26 cellular contexts compared by ENCODE assay signal in the genomic region with DNA sequence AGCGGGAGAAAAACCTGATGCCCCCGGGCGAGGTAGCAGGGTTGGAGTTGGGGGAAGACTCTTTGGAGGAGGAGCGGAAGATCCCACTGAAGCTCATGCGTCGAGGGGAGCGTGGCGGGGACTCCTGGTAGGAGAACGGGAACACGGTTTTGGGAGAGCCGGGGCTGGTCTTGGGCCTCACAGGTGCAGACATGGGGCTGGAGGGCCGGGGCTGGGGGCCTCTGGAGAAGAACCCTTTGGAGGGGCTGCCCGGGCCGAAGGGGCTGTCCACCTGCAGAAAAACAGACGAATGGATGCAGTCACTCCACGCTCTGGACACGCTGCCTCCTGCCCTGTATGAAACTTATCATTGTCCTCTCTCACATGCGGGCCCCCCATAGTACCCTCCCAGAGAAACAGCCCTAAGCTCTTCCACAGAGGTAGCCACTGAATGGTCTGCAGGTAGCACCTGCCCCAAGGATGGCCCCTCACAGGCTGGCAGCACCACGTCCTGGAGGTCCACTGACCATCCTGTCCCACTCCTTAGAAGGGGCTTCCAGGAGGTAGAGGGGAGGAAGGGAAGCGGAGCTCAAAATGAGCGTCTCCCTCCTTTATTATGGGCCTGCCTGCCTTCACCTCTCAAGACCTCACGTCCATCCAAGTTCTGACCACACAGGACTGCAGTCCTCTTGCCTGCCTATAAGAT.
DNase-seq lines count a peak whose midpoint lies in the region; ATAC-seq and TF ChIP-seq lines count a peak whose summit lies in the region.
"Had no signal": no experiment of that assay in that cellular context is flagged by ENCODE, and none has a peak within 500 bp of the region (broad histone marks: within the 10 kb centered on the region; RNA-seq: fewer than 3 reads in every experiment).

No MANE protein-coding gene starts in this region.

- no peak overlapping the region for H4K91ac ChIP-seq in trophoblast cell (ENCODE audit: low read depth, low read length)

- ATAC-seq in HG02759 (IDR thresholded peaks at IDR 0.05; ENCODE audit: unreplicated experiment), result no peak
- ATAC-seq: A549, SK-N-SH treated with all-trans-retinoic acid at 6 μM for 48 hours had no signal

- no peak overlapping the region for H4K8ac ChIP-seq in trophoblast cell (ENCODE audit: low read depth, low read length)

- no peaks in the 10 kb centered on the region for H3K4me1 ChIP-seq in HEK293 (ENCODE audit: control insufficient read depth, insufficient read depth, low read length)
- H3K4me1 ChIP-seq in trophoblast cell (ENCODE audit: control insufficient read depth in 1 of 2, insufficient read depth in 2 of 2, low read length in 2 of 2), result peaks cover 2 to 8% of the 10 kb centered on the region in 2 experiments

- H3K9me3 ChIP-seq in HEK293 (ENCODE audit: control insufficient read depth, insufficient read depth, low read depth, low read length) (no peaks in the 10 kb centered on the region), trophoblast cell (ENCODE audit: insufficient read depth, low read depth, low read length) (peaks cover 8% of the 10 kb centered on the region)
- H3K9me3 ChIP-seq: Peyer's patch had no signal

- H3K36me3 ChIP-seq in HEK293 (ENCODE audit: control insufficient read depth in 2 of 2, insufficient read depth in 1 of 2, low read length in 2 of 2) (peaks cover 0 to 4% of the 10 kb centered on the region in 2 experiments; a peak in 1 of 3 replicates), trophoblast cell (ENCODE audit: control insufficient read depth in 1 of 2, insufficient read depth in 2 of 2, low read length in 2 of 2) (no peaks in the 10 kb centered on the region)

- H3K4me1 Mint-ChIP-seq in dendritic cell treated with granulocyte-macrophage colony-stimulating factor and Interleukin-4, amounts not matched to agents 40 ng/mL and 50 ng/mL, for 4 days (ENCODE audit: low read depth), result peaks cover 51% of the 10 kb centered on the region
- no peaks in the 10 kb centered on the region for H3K4me1 Mint-ChIP-seq in HFFc6 (ENCODE audit: low read depth)

- POLR2A ChIA-PET in HEK293 (lab: Yijun Ruan, JAX) (interaction anchor here (1.0 kb wide), 1 partner anchor 262 kb away, joined by 3 read pairs; the partner anchor contains the start of gene RHEB), GM10248 (lab: Yijun Ruan, JAX) (no interaction called here)

- peak overlapping the region; percentile 35 for H3K27ac Mint-ChIP-seq in dendritic cell treated with granulocyte-macrophage colony-stimulating factor and Interleukin-4, amounts not matched to agents 40 ng/mL and 50 ng/mL, for 4 days
- no peak overlapping the region for H3K27ac Mint-ChIP-seq in HFFc6
- H3K27ac Mint-ChIP-seq: B cell had no signal

- H3K4ac ChIP-seq in trophoblast cell (ENCODE audit: low read depth, low read length), result no peak overlapping the region

- H2AK5ac ChIP-seq in trophoblast cell (ENCODE audit: low read length), result no peak overlapping the region

- no peak overlapping the region for H3K27ac ChIP-seq in HEK293 (ENCODE audit: extremely low read depth, low read depth, low read length)
- H3K27ac ChIP-seq in VCaP, result peak overlapping the region; percentile 56
- no peak overlapping the region for H3K27ac ChIP-seq in trophoblast cell (ENCODE audit: low read depth, low read length)
- H3K27ac ChIP-seq: A549, C4-2B, GM23248, Peyer's patch had no signal

- DNase-seq in trophoblast cell (no peak), HFFc6 (no peak), NCI-H1048 (lab: John Stamatoyannopoulos, UW) (no peak), GM10248 (ENCODE audit: extremely low spot score) (no peak)
- DNase-seq: DND-41, GM23248, H9, NCI-H1092 treated with DMSO at 0.1 percent for 48 hours, NCI-H1436, NCI-H187, NCI-H2081 treated with DMSO at 0.1 percent for 48 hours, NCI-H2171, NCI-H226, NCI-H69, OCI-M1, Peyer's patch, SIG-M5 had no signal

- no peak overlapping the region for H2BK5ac ChIP-seq in trophoblast cell (ENCODE audit: low read depth, low read length, poor library complexity)

- H3K27me3 Mint-ChIP-seq in dendritic cell treated with granulocyte-macrophage colony-stimulating factor and Interleukin-4, amounts not matched to agents 40 ng/mL and 50 ng/mL, for 4 days, result no peaks in the 10 kb centered on the region
- H3K27me3 Mint-ChIP-seq in HFFc6 (ENCODE audit: insufficient read depth), result peaks cover 40% of the 10 kb centered on the region
- H3K27me3 Mint-ChIP-seq: B cell had no signal

- no peak for TF ChIP-seq CTCF in HEK293 (tag by site-specific recombination; IDR thresholded peaks at IDR 0.05)
- TF ChIP-seq CTCF in VCaP (conservative IDR thresholded peaks at IDR 0.05), result no peak
- TF ChIP-seq CTCF in HFFc6 (IDR thresholded peaks at IDR 0.05), result no peak
- TF ChIP-seq CTCF in GM10248 (IDR thresholded peaks at IDR 0.05; ENCODE audit: control extremely low read depth, extremely low read depth, low read depth, missing control alignments), result no peak

- intact Hi-C loops in dendritic cell treated with granulocyte-macrophage colony-stimulating factor and Interleukin-4, amounts not matched to agents 40 ng/mL and 50 ng/mL, for 4 days (cut with micrococcal nuclease), result no loop called here

- H3K14ac ChIP-seq in trophoblast cell (ENCODE audit: low read length), result no peak overlapping the region

- CTCF ChIA-PET in HEK293 (lab: Yijun Ruan, JAX) (interaction anchor here (0.7 to 3.0 kb wide), 11 partner anchors 10 to 466 kb away, joined by 3 to 31 read pairs (median 6); no protein-coding TSS in a partner anchor), GM10248 (lab: Yijun Ruan, JAX) (interaction anchor here (1.0 to 6.4 kb wide), 10 partner anchors 9 to 925 kb away, joined by 3 to 74 read pairs (median 9); no protein-coding TSS in a partner anchor)

- no peak overlapping the region for H4K12ac ChIP-seq in trophoblast cell (ENCODE audit: low read depth, low read length)

- no peak overlapping the region for H3K4me2 ChIP-seq in trophoblast cell (ENCODE audit: low read length)
- H3K4me2 ChIP-seq: A549 had no signal

- H3K4me3 ChIP-seq in HEK293 (ENCODE audit: low read depth, low read length) (no peak overlapping the region), trophoblast cell (ENCODE audit: low read depth, low read length) (peak overlapping the region; percentile 4)
- H3K4me3 ChIP-seq: A549, GM23248, Peyer's patch had no signal

- H3K9me3 Mint-ChIP-seq in dendritic cell treated with granulocyte-macrophage colony-stimulating factor and Interleukin-4, amounts not matched to agents 40 ng/mL and 50 ng/mL, for 4 days, result no peaks in the 10 kb centered on the region
- peaks cover 9% of the 10 kb centered on the region for H3K9me3 Mint-ChIP-seq in HFFc6
- H3K9me3 Mint-ChIP-seq: CD8-positive, alpha-beta memory T cell had no signal

- H3K4me3 Mint-ChIP-seq in dendritic cell treated with granulocyte-macrophage colony-stimulating factor and Interleukin-4, amounts not matched to agents 40 ng/mL and 50 ng/mL, for 4 days, result no peak overlapping the region
- no peak overlapping the region for H3K4me3 Mint-ChIP-seq in HFFc6
- H3K4me3 Mint-ChIP-seq: B cell, H9 had no signal

- no peak overlapping the region for H2BK12ac ChIP-seq in trophoblast cell (ENCODE audit: low read length)

- no peaks in the 10 kb centered on the region for H3K27me3 ChIP-seq in trophoblast cell (ENCODE audit: insufficient read depth, low read length)
- H3K27me3 ChIP-seq: Peyer's patch had no signal

- H2BK120ac ChIP-seq in trophoblast cell (ENCODE audit: insufficient read depth, low read length, poor library complexity), result no peak overlapping the region

- no peak overlapping the region for H3K9ac ChIP-seq in trophoblast cell (ENCODE audit: low read length)
- H3K9ac ChIP-seq: GM23248 had no signal

- H3K23ac ChIP-seq in trophoblast cell (ENCODE audit: low read length), result no peak overlapping the region

- H2AFZ ChIP-seq in trophoblast cell (ENCODE audit: insufficient read depth, low read length, poor library complexity), result no peak overlapping the region
- H2AFZ ChIP-seq: GM23248 had no signal

- no peaks in the 10 kb centered on the region for H3K79me2 ChIP-seq in trophoblast cell (ENCODE audit: control insufficient read depth, insufficient read depth, low read length, poor library complexity)

- no peak overlapping the region for H3K18ac ChIP-seq in trophoblast cell (ENCODE audit: low read length)

- no peaks in the 10 kb centered on the region for H3K79me1 ChIP-seq in trophoblast cell (ENCODE audit: low read length)

- H3K36me3 Mint-ChIP-seq in dendritic cell treated with granulocyte-macrophage colony-stimulating factor and Interleukin-4, amounts not matched to agents 40 ng/mL and 50 ng/mL, for 4 days (ENCODE audit: low read depth), result peaks cover 85% of the 10 kb centered on the region
- peaks cover 4% of the 10 kb centered on the region; the same call in 1 of the 2 replicates for H3K36me3 Mint-ChIP-seq in HFFc6 (ENCODE audit: low read depth)

- WGBS in trophoblast cell (ENCODE audit: extremely low coverage, insufficient coverage, insufficient read length), result no CpG with 5 or more reads among the region's 22 CpGs

TF ChIP-seq in HEK293, 187 proteins besides CTCF, POLR2A, EP300 and RAD21 (continues in another document):
- TF ChIP-seq ZNF341 (tag by site-specific recombination; IDR thresholded peaks at IDR 0.05; ENCODE audit: low read depth), result no peak
- 0 out of 2 replicates have a peak, but pooled peaks have one; percentile 8 for TF ChIP-seq PRDM10 (tag by site-specific recombination; IDR thresholded peaks at IDR 0.05)
- no peak for TF ChIP-seq BCL11B (tag by site-specific recombination; IDR thresholded peaks at IDR 0.05; ENCODE audit: low read depth)
